Comparison of ENCODE assay signal across 12 cellular contexts in genomic region chr1:99662581-99663208, GRCh38. TPM values are rescaled to one million over a fixed set of nuclear protein-coding genes. Genes with fewer than 3 reads are reported as not detected.
DNase-seq lines count a peak whose midpoint lies in the region; ATAC-seq lines count a peak whose summit lies in the region.
"Had no signal": no experiment of that assay in that cellular context is flagged by ENCODE, and none has a peak within 500 bp of the region (broad histone marks: within the 10 kb centered on the region; RNA-seq: fewer than 3 reads in every experiment).

No MANE protein-coding gene starts in this region.

- H3K9ac ChIP-seq in adipocyte (ENCODE audit: low read length), result peak overlapping the region; percentile 75

- DNase-seq in AG08395 (ENCODE audit: low spot score) (peak; percentile 82), adipocyte (ENCODE audit: low read depth) (peak; percentile 99), Right ventricle myocardium superior (peak; percentile 82), posterior vena cava (ENCODE audit: low spot score) (peak; percentile 89), NCI-H510A treated with DMSO at 0.1 percent for 48 hours (lab: John Stamatoyannopoulos, UW) (no peak), NCI-H1105 treated with DMSO at 0.1 percent for 48 hours (lab: John Stamatoyannopoulos, UW) (no peak), G401 (ENCODE audit: low spot score) (no peak), superior temporal gyrus (ENCODE audit: extremely low spot score) (no peak)
- DNase-seq: CD4-positive, CD25-positive, alpha-beta regulatory T cell; dermis blood vessel endothelial cell; SIG-M5 had no signal

- in situ Hi-C loops in G401 (cut with HindIII; ENCODE audit: low sequenced_read_pairs), result no loop called here

- peak; percentile 79 for ATAC-seq in Right ventricle myocardium superior (ENCODE audit: poor library complexity)
- ATAC-seq: left colon had no signal

- no peaks in the 10 kb centered on the region for H3K9me3 ChIP-seq in adipocyte (ENCODE audit: control insufficient read depth, low read length)

- H3K4me3 ChIP-seq in adipocyte (ENCODE audit: low read length), result peak overlapping the region; percentile 63

- H3K27me3 ChIP-seq in adipocyte (replicated peaks; ENCODE audit: control insufficient read depth, insufficient read depth, low read length), result no peaks in the 10 kb centered on the region

- intact Hi-C loops in Right ventricle myocardium superior (cut with DNase I), result no loop called here
- intact Hi-C loops in posterior vena cava (cut with DNase I), result no loop called here

- peaks cover 70% of the 10 kb centered on the region for H3K4me1 ChIP-seq in adipocyte (ENCODE audit: control insufficient read depth, insufficient read depth, low read length)

- peaks cover 33% of the 10 kb centered on the region for H3K36me3 ChIP-seq in adipocyte (ENCODE audit: control insufficient read depth, insufficient read depth, low read length, severe bottlenecking)

RNA-seq across cellular contexts. Expression of gene PALMD, which starts 16.8 kb away (rescaled TPM):
- 114 TPM for total RNA-seq in Right ventricle myocardium superior
- 10 to 100 TPM; 22.6 to 31.0 TPM for total RNA-seq in posterior vena cava
- total RNA-seq in G401 (2014; rRNA removed; shearing (Covaris generic)), result 43.5 and 56.9 TPM in 2 replicates
- total RNA-seq: CD4-positive, CD25-positive, alpha-beta regulatory T cell had no signal

Comparison
In these comparisons a context has a peak if more than half of its experiments do, and no peak if none do; other contexts are left out.
1. DNase-seq: peak in AG08395 (single experiment), adipocyte (single experiment), Right ventricle myocardium superior (single experiment) and posterior vena cava (single experiment); none in NCI-H510A treated with DMSO at 0.1 percent for 48 hours (single experiment), NCI-H1105 treated with DMSO at 0.1 percent for 48 hours (single experiment), G401 (single experiment) and superior temporal gyrus (single experiment).